In genomic region chr16:2631203-2631602, GRCh38 we compare ENCODE assay signal across 8 cellular contexts. TPM values are rescaled to one million over a fixed set of nuclear protein-coding genes. Genes with fewer than 3 reads are reported as not detected.
DNase-seq lines count a peak whose midpoint lies in the region; ATAC-seq, FAIRE-seq and TF ChIP-seq lines count a peak whose summit lies in the region.
"Not testable (repeated sequence)": the region's sequence is repeated elsewhere in the genome, so short reads cannot be mapped to it uniquely, and the experiment has no call there.

No MANE protein-coding gene starts in this region.

- CTCF ChIA-PET in Calu3 (lab: Charles Lee); HepG2 (lab: Yijun Ruan, JAX; ENCODE audit: low intra/inter-chr PET ratio, low total read pairs): not testable (repeated sequence)

- in situ Hi-C loops in HepG2 (cut with HindIII; ENCODE audit: extremely low pct_ligation_motif_present, low pct_unique_long_range_greater_than_20kb) = not testable (repeated sequence)

- TSS peak; percentile 2 for BruUV-seq in Calu3 (replicated peaks; lab: Mats Ljungman, UMichigan)
- BruUV-seq in HepG2 (replicated peaks; lab: Mats Ljungman, UMichigan) = not testable (repeated sequence)

- H3K9me3 Mint-ChIP-seq in Calu3 (ENCODE audit: low read depth, unreplicated experiment); activated T-helper 17 cell treated with anti-CD3 and anti-CD28 coated beads, Interleukin-2, amount 50 U/mL, for 72 hours: not testable (repeated sequence)

- not testable (repeated sequence) for H3K27ac ChIP-seq in HepG2 (ENCODE audit: extremely low read length, insufficient read depth, low read length); pancreas; upper lobe of right lung

- WGBS in HepG2 (ENCODE audit: low lambda C conversion rate) = no CpG with 5 or more reads among the region's 11 CpGs
- WGBS in pancreas, 2 donors = no CpG with 5 or more reads among the region's 11 CpGs

- not testable (repeated sequence) for DNase-seq in Calu3; HTR-8/SVneo (ENCODE audit: insufficient read length, low spot score); HepG2 (ENCODE audit: low spot score); pancreas; upper lobe of right lung

- H3K27ac Mint-ChIP-seq in Calu3 (ENCODE audit: unreplicated experiment); activated T-helper 17 cell treated with anti-CD3 and anti-CD28 coated beads, Interleukin-2, amount 50 U/mL, for 72 hours: not testable (repeated sequence)

- not testable (repeated sequence) for H3K79me2 ChIP-seq in HepG2 (ENCODE audit: insufficient read depth, low read length)

- FAIRE-seq in HTR-8/SVneo (lab: Jason Lieb, UNC) (peak; percentile 76), islet of Langerhans (lab: Jason Lieb, UNC) (peak; percentile 91), HepG2 (lab: Jason Lieb, UNC) (peak; percentile 100)
- not testable (repeated sequence) for FAIRE-seq in pancreas (lab: Jason Lieb, UNC)

- POLR2A ChIA-PET in HepG2 (lab: Yijun Ruan, JAX) = not testable (repeated sequence)

- not testable (repeated sequence) for H3K36me3 ChIP-seq in HepG2 (replicated peaks in 1 of 2; ENCODE audit: control insufficient read depth in 1 of 2, insufficient read depth in 2 of 2, low read length in 2 of 2); pancreas; upper lobe of right lung

- H3K4me3 Mint-ChIP-seq in Calu3 (ENCODE audit: low read depth, unreplicated experiment); activated T-helper 17 cell treated with anti-CD3 and anti-CD28 coated beads, Interleukin-2, amount 50 U/mL, for 72 hours: not testable (repeated sequence)

- not testable (repeated sequence) for H3K9ac ChIP-seq in HepG2 (ENCODE audit: insufficient read depth, low read depth, low read length)

- not testable (repeated sequence) for H2AFZ ChIP-seq in HepG2 (ENCODE audit: low read length)

- H3K9me3 ChIP-seq in HepG2 (ENCODE audit: low read length); pancreas; upper lobe of right lung: not testable (repeated sequence)

- H3K4me1 Mint-ChIP-seq in Calu3 (ENCODE audit: low read depth, unreplicated experiment); activated T-helper 17 cell treated with anti-CD3 and anti-CD28 coated beads, Interleukin-2, amount 50 U/mL, for 72 hours: not testable (repeated sequence)

- TF ChIP-seq EP300 in HepG2 (IDR thresholded peaks at IDR 0.05; ENCODE audit: low read depth in 2 of 2, low read length in 2 of 2); HepG2 (CRISPR knock-in tag; IDR thresholded peaks at IDR 0.05; ENCODE audit: borderline replicate concordance): not testable (repeated sequence)

- not testable (repeated sequence) for H3K27me3 Mint-ChIP-seq in Calu3 (ENCODE audit: unreplicated experiment); activated T-helper 17 cell treated with anti-CD3 and anti-CD28 coated beads, Interleukin-2, amount 50 U/mL, for 72 hours

- not testable (repeated sequence) for H4K20me1 ChIP-seq in HepG2 (ENCODE audit: insufficient read depth, low read length)

- ATAC-seq in GM19463 (IDR thresholded peaks at IDR 0.05; ENCODE audit: unreplicated experiment) (peak; percentile 80), HepG2 (peak; percentile 97), pancreas (peak; percentile 44 to 79 (median 76)), upper lobe of right lung (peak; percentile 87)
- peak; percentile 15 for ATAC-seq in activated T-helper 17 cell treated with anti-CD3 and anti-CD28 coated beads, Interleukin-2, amount 50 U/mL, for 72 hours (replicated peaks)

- TF ChIP-seq POLR2A in HepG2 (IDR thresholded peaks at IDR 0.05; ENCODE audit: insufficient read depth in 1 of 2, low read depth in 2 of 2, low read length in 2 of 2) = not testable (repeated sequence)

- not testable (repeated sequence) for TF ChIP-seq CTCF in Calu3 (IDR thresholded peaks at IDR 0.05; ENCODE audit: unreplicated experiment); HepG2 (CRISPR knock-in tag; IDR thresholded peaks at IDR 0.05); pancreas (IDR thresholded peaks at IDR 0.05); upper lobe of right lung (IDR thresholded peaks at IDR 0.05)

- not testable (repeated sequence) for TF ChIP-seq RAD21 in HepG2 (CRISPR knock-in tag; IDR thresholded peaks at IDR 0.05)

- not testable (repeated sequence) for H3K27me3 ChIP-seq in HepG2 (ENCODE audit: control insufficient read depth in 1 of 2, insufficient read depth in 2 of 2, low read length in 2 of 2); pancreas; upper lobe of right lung

- H3K4me3 ChIP-seq in HepG2 (replicated peaks in 1 of 3; ENCODE audit: insufficient read depth in 1 of 3, low read depth in 2 of 3, low read length in 3 of 3); pancreas; upper lobe of right lung: not testable (repeated sequence)

- not testable (repeated sequence) for H3K4me2 ChIP-seq in HepG2 (ENCODE audit: low read depth, low read length)

- intact Hi-C loops in Calu3 (cut with micrococcal nuclease; ENCODE audit: unreplicated experiment); HepG2 (cut with micrococcal nuclease; ENCODE audit: unreplicated experiment); pancreas (cut with DNase I); upper lobe of right lung (cut with DNase I): not testable (repeated sequence)

- H3K4me1 ChIP-seq in HepG2 (ENCODE audit: insufficient read depth, low read length); pancreas; upper lobe of right lung: not testable (repeated sequence)

- H3K36me3 Mint-ChIP-seq in Calu3 (ENCODE audit: insufficient read depth, unreplicated experiment); activated T-helper 17 cell treated with anti-CD3 and anti-CD28 coated beads, Interleukin-2, amount 50 U/mL, for 72 hours (ENCODE audit: low read depth): not testable (repeated sequence)

RNA-seq across cellular contexts. Expression of gene KCTD5, which starts 51.1 kb away (rescaled TPM):
- 36.6 and 36.7 TPM in 2 replicates for total RNA-seq in Calu3 (2022)
- total RNA-seq in activated T-helper 17 cell treated with anti-CD3 and anti-CD28 coated beads, Interleukin-2, amount 50 U/mL, for 72 hours = 10 to 100 TPM; 42.2 to 79.1 TPM
- total RNA-seq in HepG2 (2016; rRNA removed; fragmentation: Illumina TruSeq; extraction: Trizol) = 29.8 and 31.0 TPM in 2 replicates
- 5.0 and 5.1 TPM in 2 replicates for total RNA-seq in HepG2 (2016; cell fraction: cytosol; rRNA removed; fragmentation: Illumina TruSeq; extraction: Trizol; ENCODE audit: low read depth)
- 27.9 and 29.1 TPM in 2 replicates for total RNA-seq in HepG2 (2016; cell fraction: insoluble cytoplasmic fraction; rRNA removed; fragmentation: Illumina TruSeq; extraction: Trizol)
- total RNA-seq in HepG2 (2016; cell fraction: membrane; rRNA removed; fragmentation: Illumina TruSeq; extraction: Trizol) = 14.7 and 15.1 TPM in 2 replicates
- 13.3 and 14.3 TPM in 2 replicates for total RNA-seq in HepG2 (2016; cell fraction: nucleus; rRNA removed; fragmentation: Illumina TruSeq; extraction: Trizol)
- polyA plus RNA-seq in HepG2 (2011; rRNA removed) = 25.4 and 30.1 TPM in 2 replicates
- polyA plus RNA-seq in HepG2 (2011; cell fraction: cytosol; rRNA removed) = 33.9 and 64.2 TPM in 2 replicates
- 25.5 and 25.6 TPM in 2 replicates for polyA plus RNA-seq in HepG2 (2011; cell fraction: nucleus; rRNA removed)
- 16.3 and 19.0 TPM in 2 replicates for polyA plus RNA-seq in HepG2 (2012)
- 3.8 and 4.0 TPM in 2 replicates for polyA plus RNA-seq in HepG2 (2016; cell fraction: cytosol; fragmentation: Illumina TruSeq; extraction: Trizol; ENCODE audit: low read depth)
- polyA plus RNA-seq in HepG2 (2016; cell fraction: insoluble cytoplasmic fraction; fragmentation: Illumina TruSeq; extraction: Trizol; ENCODE audit: low read depth) = 32.7 and 37.0 TPM in 2 replicates
- polyA plus RNA-seq in HepG2 (2016; cell fraction: membrane; fragmentation: Illumina TruSeq; extraction: Trizol; ENCODE audit: low read depth) = 9.8 and 10.5 TPM in 2 replicates
- polyA plus RNA-seq in HepG2 (2016; cell fraction: nucleus; fragmentation: Illumina TruSeq; extraction: Trizol; ENCODE audit: insufficient read depth, low read depth) = 21.4 and 22.6 TPM in 2 replicates
- 23.0 and 26.3 TPM in 2 replicates for polyA minus RNA-seq in HepG2 (2011; rRNA and poly(A)+ RNA removed; ENCODE audit: low replicate concordance)
- polyA minus RNA-seq in HepG2 (2011; cell fraction: cytosol; rRNA and poly(A)+ RNA removed) = 12.8 and 16.6 TPM in 2 replicates
- polyA minus RNA-seq in HepG2 (2011; cell fraction: nucleus; rRNA and poly(A)+ RNA removed) = 11.3 and 13.7 TPM in 2 replicates
- 1 to 10 TPM; 4.5 to 8.9 (median 6.7) TPM for total RNA-seq in pancreas
- 1 to 10 TPM; 6.3 to 7.7 TPM for polyA plus RNA-seq in pancreas
- total RNA-seq in upper lobe of right lung = 23.8 TPM

Comparison
In these comparisons a context has a peak if more than half of its experiments do, and no peak if none do; other contexts are left out.
1. ATAC-seq: peak in every context shown above with its lines; median percentile 97 in HepG2; 87 in upper lobe of right lung; 80 in GM19463; 76 in pancreas; 15 in activated T-helper 17 cell treated with anti-CD3 and anti-CD28 coated beads, Interleukin-2, amount 50 U/mL, for 72 hours.